ENCODE assay signal across 10 cellular contexts in genomic region chr22:40046126-40046525, GRCh38. TPM values are rescaled to one million over a fixed set of nuclear protein-coding genes. Genes with fewer than 3 reads are reported as not detected.
DNase-seq lines count a peak whose midpoint lies in the region; ATAC-seq and FAIRE-seq lines count a peak whose summit lies in the region.
"Had no signal": no experiment of that assay in that cellular context is flagged by ENCODE, and none has a peak within 500 bp of the region (broad histone marks: within the 10 kb centered on the region; RNA-seq: fewer than 3 reads in every experiment).

No MANE protein-coding gene starts in this region.

- FAIRE-seq in urothelium cell line (lab: Jason Lieb, UNC): no peak
- FAIRE-seq: A204.1 had no signal

- DNase-seq in T-helper 1 cell: no peak
- peak; percentile 16 for DNase-seq in activated CD4-positive, alpha-beta memory T cell treated with anti-CD3 and anti-CD28 coated beads, Interleukin-2, amount 10 ng/mL, durations not matched to agents 7 days and 5 days
- DNase-seq in stimulated activated naive CD8-positive, alpha-beta T cell treated with anti-CD3 and anti-CD28 coated beads, Interleukin-15, Interleukin-2, amounts not matched to agents 100 U/mL and 50 U/mL, for 24 hours: peak; percentile 34
- no peak for DNase-seq in NCI-H1930 (lab: John Stamatoyannopoulos, UW)
- no peak for DNase-seq in urothelium cell line (ENCODE audit: low spot score)
- DNase-seq: NCI-H446 treated with DMSO at 0.1 percent for 48 hours had no signal

- H3K9me3 ChIP-seq in iPS-15b (ENCODE audit: control insufficient read depth, insufficient read depth, low read length): no peaks in the 10 kb centered on the region

- H3K4me3 ChIP-seq in iPS-15b (ENCODE audit: low read depth, low read length): peak overlapping the region; percentile 85

- no peak overlapping the region for H3K9ac ChIP-seq in iPS-15b (ENCODE audit: low read depth, low read length)

- POLR2A ChIA-PET in activated CD4-positive, alpha-beta memory T cell treated with anti-CD3 and anti-CD28 coated beads, Interleukin-2, amount 10 ng/mL, durations not matched to agents 7 days and 5 days (lab: Charles Lee): interaction anchor here (1.0 to 5.9 kb wide), 6 partner anchors 10 to 301 kb away, joined by 3 to 146 read pairs (median 76); partner anchors contain the start of genes ADSL and TNRC6B

- no peaks in the 10 kb centered on the region for H3K27me3 ChIP-seq in iPS-15b (ENCODE audit: control insufficient read depth, insufficient read depth, low read length)

- ATAC-seq in stimulated activated naive CD8-positive, alpha-beta T cell treated with anti-CD3 and anti-CD28 coated beads, Interleukin-15, Interleukin-2, amounts not matched to agents 100 U/mL and 50 U/mL, for 24 hours: no peak
- no peak for ATAC-seq in HG02798 (IDR thresholded peaks at IDR 0.05; ENCODE audit: poor library complexity, unreplicated experiment)

- H3K4me1 ChIP-seq in iPS-15b (ENCODE audit: control insufficient read depth, insufficient read depth, low read length): no peaks in the 10 kb centered on the region

- peaks cover 23% of the 10 kb centered on the region for H3K4me1 Mint-ChIP-seq in T-helper 1 cell treated with Interleukin-12 subunit alpha and Interleukin-12 subunit beta and Interleukin-4 antibody, amounts not matched to agents 30 μg/mL and 1 μg/mL, for 36 hours (ENCODE audit: low read depth)
- H3K4me1 Mint-ChIP-seq in activated CD4-positive, alpha-beta memory T cell treated with anti-CD3 and anti-CD28 coated beads, Interleukin-2, amount 10 ng/mL, durations not matched to agents 7 days and 5 days: peaks cover 37% of the 10 kb centered on the region

- H3K9me3 Mint-ChIP-seq in T-helper 1 cell treated with Interleukin-12 subunit alpha and Interleukin-12 subunit beta and Interleukin-4 antibody, amounts not matched to agents 30 μg/mL and 1 μg/mL, for 36 hours: no peaks in the 10 kb centered on the region
- no peaks in the 10 kb centered on the region for H3K9me3 Mint-ChIP-seq in activated CD4-positive, alpha-beta memory T cell treated with anti-CD3 and anti-CD28 coated beads, Interleukin-2, amount 10 ng/mL, durations not matched to agents 7 days and 5 days

- H3K27me3 Mint-ChIP-seq in T-helper 1 cell treated with Interleukin-12 subunit alpha and Interleukin-12 subunit beta and Interleukin-4 antibody, amounts not matched to agents 30 μg/mL and 1 μg/mL, for 36 hours (ENCODE audit: low read depth): no peaks in the 10 kb centered on the region
- H3K27me3 Mint-ChIP-seq in activated CD4-positive, alpha-beta memory T cell treated with anti-CD3 and anti-CD28 coated beads, Interleukin-2, amount 10 ng/mL, durations not matched to agents 7 days and 5 days: no peaks in the 10 kb centered on the region

- peak overlapping the region; percentile 81 for H3K4me3 Mint-ChIP-seq in T-helper 1 cell treated with Interleukin-12 subunit alpha and Interleukin-12 subunit beta and Interleukin-4 antibody, amounts not matched to agents 30 μg/mL and 1 μg/mL, for 36 hours
- peak overlapping the region; percentile 58 for H3K4me3 Mint-ChIP-seq in activated CD4-positive, alpha-beta memory T cell treated with anti-CD3 and anti-CD28 coated beads, Interleukin-2, amount 10 ng/mL, durations not matched to agents 7 days and 5 days

- CTCF ChIA-PET in activated CD4-positive, alpha-beta memory T cell treated with anti-CD3 and anti-CD28 coated beads, Interleukin-2, amount 10 ng/mL, durations not matched to agents 7 days and 5 days (lab: Charles Lee): interaction anchor here (1.4 kb wide), 1 partner anchor 302 kb away, joined by 6 read pairs; no protein-coding TSS in a partner anchor

- no peaks in the 10 kb centered on the region for H3K36me3 ChIP-seq in iPS-15b (ENCODE audit: control insufficient read depth, insufficient read depth, low read length)

- H3K27ac Mint-ChIP-seq in T-helper 1 cell treated with Interleukin-12 subunit alpha and Interleukin-12 subunit beta and Interleukin-4 antibody, amounts not matched to agents 30 μg/mL and 1 μg/mL, for 36 hours: peak overlapping the region; percentile 79
- peak overlapping the region; percentile 13 for H3K27ac Mint-ChIP-seq in activated CD4-positive, alpha-beta memory T cell treated with anti-CD3 and anti-CD28 coated beads, Interleukin-2, amount 10 ng/mL, durations not matched to agents 7 days and 5 days

- peaks cover 2% of the 10 kb centered on the region for H3K36me3 Mint-ChIP-seq in T-helper 1 cell treated with Interleukin-12 subunit alpha and Interleukin-12 subunit beta and Interleukin-4 antibody, amounts not matched to agents 30 μg/mL and 1 μg/mL, for 36 hours (ENCODE audit: low read depth)
- H3K36me3 Mint-ChIP-seq in activated CD4-positive, alpha-beta memory T cell treated with anti-CD3 and anti-CD28 coated beads, Interleukin-2, amount 10 ng/mL, durations not matched to agents 7 days and 5 days (ENCODE audit: low read depth): peaks cover 4% of the 10 kb centered on the region

RNA-seq across cellular contexts. Expression of gene FAM83F, which starts 51.4 kb away (rescaled TPM):
- total RNA-seq in activated CD4-positive, alpha-beta memory T cell treated with anti-CD3 and anti-CD28 coated beads, Interleukin-2, amount 10 ng/mL, durations not matched to agents 7 days and 5 days: not detected

Comparison
In these comparisons a context has a peak if more than half of its experiments do, and no peak if none do; other contexts are left out.
1. DNase-seq: peak in activated CD4-positive, alpha-beta memory T cell treated with anti-CD3 and anti-CD28 coated beads, Interleukin-2, amount 10 ng/mL, durations not matched to agents 7 days and 5 days (single experiment) and stimulated activated naive CD8-positive, alpha-beta T cell treated with anti-CD3 and anti-CD28 coated beads, Interleukin-15, Interleukin-2, amounts not matched to agents 100 U/mL and 50 U/mL, for 24 hours (single experiment); none in T-helper 1 cell (0 of 5), NCI-H1930 (0 of 2) and urothelium cell line (single experiment).